Comparison of ENCODE assay signal across 14 cellular contexts in the genomic region with DNA sequence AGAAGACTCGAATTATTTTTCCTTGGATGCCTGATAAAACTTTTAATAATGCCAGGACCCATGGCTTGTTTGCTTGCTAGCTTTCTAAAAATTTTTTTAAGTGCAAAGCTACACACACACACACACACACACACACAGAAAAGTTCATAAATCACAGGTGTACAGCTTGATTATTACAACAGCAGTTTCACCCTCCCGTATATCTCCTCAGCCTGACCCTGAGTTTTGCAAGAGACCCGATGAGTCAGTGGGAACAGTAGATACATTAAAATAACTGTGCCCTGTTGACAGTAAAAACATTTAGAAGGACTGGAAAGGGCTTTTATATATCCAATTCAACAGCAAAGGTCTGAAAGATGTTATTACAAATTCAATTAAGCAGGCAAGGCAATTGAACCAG. TPM values are rescaled to one million over a fixed set of nuclear protein-coding genes. Genes with fewer than 3 reads are reported as not detected.
DNase-seq lines count a peak whose midpoint lies in the region; ATAC-seq and TF ChIP-seq lines count a peak whose summit lies in the region.
"Had no signal": no experiment of that assay in that cellular context is flagged by ENCODE, and none has a peak within 500 bp of the region (broad histone marks: within the 10 kb centered on the region; RNA-seq: fewer than 3 reads in every experiment).

No MANE protein-coding gene starts in this region.

- H3K27me3 ChIP-seq in foreskin keratinocyte = no peaks in the 10 kb centered on the region

- no peak overlapping the region for H3K27ac ChIP-seq in foreskin keratinocyte
- H3K27ac ChIP-seq: lower lobe of right lung had no signal

- no peaks in the 10 kb centered on the region for H3K27me3 Mint-ChIP-seq in glutamatergic neuron (ENCODE audit: unreplicated experiment)
- H3K27me3 Mint-ChIP-seq: CD4-positive, alpha-beta T cell; central memory CD8-positive, alpha-beta T cell had no signal

- ATAC-seq in foreskin keratinocyte = peak; percentile 57
- no peak for ATAC-seq in HG02885 (IDR thresholded peaks at IDR 0.05; ENCODE audit: poor library complexity, unreplicated experiment)
- ATAC-seq: lower lobe of right lung had no signal

- no peak overlapping the region for H3K4me3 Mint-ChIP-seq in glutamatergic neuron (ENCODE audit: unreplicated experiment)
- H3K4me3 Mint-ChIP-seq: CD4-positive, alpha-beta T cell; central memory CD8-positive, alpha-beta T cell had no signal

- H3K27ac Mint-ChIP-seq in glutamatergic neuron (ENCODE audit: unreplicated experiment) = no peak overlapping the region
- H3K27ac Mint-ChIP-seq: CD4-positive, alpha-beta T cell had no signal

- H3K4me1 ChIP-seq in foreskin keratinocyte = peaks cover 7% of the 10 kb centered on the region
- H3K4me1 ChIP-seq: lower lobe of right lung had no signal

- TF ChIP-seq CTCF in foreskin keratinocyte (conservative IDR thresholded peaks at IDR 0.05) (no peak), glutamatergic neuron (IDR thresholded peaks at IDR 0.05; ENCODE audit: partially characterized antibody, unreplicated experiment) (no peak)

- H3K9me3 Mint-ChIP-seq in glutamatergic neuron (ENCODE audit: unreplicated experiment) = no peaks in the 10 kb centered on the region
- H3K9me3 Mint-ChIP-seq: CD4-positive, alpha-beta T cell; central memory CD8-positive, alpha-beta T cell had no signal

- H3K36me3 Mint-ChIP-seq in glutamatergic neuron (ENCODE audit: unreplicated experiment) = no peaks in the 10 kb centered on the region

- H3K4me1 Mint-ChIP-seq in glutamatergic neuron (ENCODE audit: low read depth, unreplicated experiment) = no peaks in the 10 kb centered on the region
- H3K4me1 Mint-ChIP-seq: central memory CD8-positive, alpha-beta T cell had no signal

- DNase-seq in A172 (ENCODE audit: low spot score) (peak; percentile 64), GM03348 (ENCODE audit: low spot score) (peak; percentile 59), T1000 (lab: John Stamatoyannopoulos, UW) (peak; percentile 1), foreskin keratinocyte (peak; percentile 63 to 72), glutamatergic neuron (no peak), Kasumi-1 (lab: John Stamatoyannopoulos, UW) (no peak), NCI-H1105 treated with DMSO at 0.1 percent for 48 hours (lab: John Stamatoyannopoulos, UW) (no peak)
- DNase-seq: CD4-positive, alpha-beta T cell; H7; lower lobe of right lung; NCI-H1417 treated with DMSO at 0.1 percent for 48 hours; retina had no signal

RNA-seq across cellular contexts. Expression of gene EMC4, which starts 46.7 kb away (rescaled TPM):
- 191 and 281 TPM in 2 replicates for total RNA-seq in A172 (2014; rRNA removed; shearing (Covaris generic))
- total RNA-seq in foreskin keratinocyte = 119 and 124 TPM in 2 replicates
- 146 and 150 TPM in 2 replicates for polyA plus RNA-seq in foreskin keratinocyte
- total RNA-seq in glutamatergic neuron (ENCODE audit: unreplicated experiment) = 98.4 TPM

Comparison
In these comparisons a context has a peak if more than half of its experiments do, and no peak if none do; other contexts are left out.
1. DNase-seq: peak in A172 (single experiment), GM03348 (single experiment), T1000 (single experiment) and foreskin keratinocyte (2 of 2); none in glutamatergic neuron (single experiment), Kasumi-1 (0 of 2) and NCI-H1105 treated with DMSO at 0.1 percent for 48 hours (single experiment).